Comparison of ENCODE assay signal across 1 cellular context in genomic region chr17:987931-988330, GRCh38.
TF ChIP-seq lines count a peak whose summit lies in the region.

No MANE protein-coding gene starts in this region.

TF ChIP-seq in H1, 55 proteins besides CTCF, POLR2A, EP300 and RAD21 (continued from another document):
- no peak for TF ChIP-seq ATF2 (IDR thresholded peaks at IDR 0.05; ENCODE audit: low read length)
- no peak for TF ChIP-seq ZNF274 (IDR thresholded peaks at IDR 0.05; ENCODE audit: borderline replicate concordance, extremely low read depth, low read length)
- TF ChIP-seq CTBP2 (IDR thresholded peaks at IDR 0.05; ENCODE audit: borderline replicate concordance, insufficient read depth, insufficient read length, low read length): no peak
- no peak for TF ChIP-seq KDM4A (IDR thresholded peaks at IDR 0.05; ENCODE audit: low read depth, low read length, severe bottlenecking)
- no peak for TF ChIP-seq POLR2AphosphoS5 (IDR thresholded peaks at IDR 0.05; ENCODE audit: low read depth, low read length)
- TF ChIP-seq RNF2 (IDR thresholded peaks at IDR 0.05; ENCODE audit: borderline replicate concordance, low read depth, low read length, missing control alignments, poor library complexity, severe bottlenecking): no peak
- no peak for TF ChIP-seq NRF1 (IDR thresholded peaks at IDR 0.05; ENCODE audit: low read depth, low read length)
- TF ChIP-seq SIRT6 (IDR thresholded peaks at IDR 0.05; ENCODE audit: low read length): no peak
- TF ChIP-seq CBX8 (IDR thresholded peaks at IDR 0.05; ENCODE audit: borderline replicate concordance, low read depth, low read length): no peak
- TF ChIP-seq TEAD4 (IDR thresholded peaks at IDR 0.05; ENCODE audit: low read depth, low read length): no peak
- no peak for TF ChIP-seq GTF2F1 (IDR thresholded peaks at IDR 0.05; ENCODE audit: borderline replicate concordance, low read depth, low read length)
- TF ChIP-seq POU5F1 (IDR thresholded peaks at IDR 0.05; ENCODE audit: low read depth, low read length): no peak
